Comparison of ENCODE assay signal across 2 cellular contexts in the genomic region with DNA sequence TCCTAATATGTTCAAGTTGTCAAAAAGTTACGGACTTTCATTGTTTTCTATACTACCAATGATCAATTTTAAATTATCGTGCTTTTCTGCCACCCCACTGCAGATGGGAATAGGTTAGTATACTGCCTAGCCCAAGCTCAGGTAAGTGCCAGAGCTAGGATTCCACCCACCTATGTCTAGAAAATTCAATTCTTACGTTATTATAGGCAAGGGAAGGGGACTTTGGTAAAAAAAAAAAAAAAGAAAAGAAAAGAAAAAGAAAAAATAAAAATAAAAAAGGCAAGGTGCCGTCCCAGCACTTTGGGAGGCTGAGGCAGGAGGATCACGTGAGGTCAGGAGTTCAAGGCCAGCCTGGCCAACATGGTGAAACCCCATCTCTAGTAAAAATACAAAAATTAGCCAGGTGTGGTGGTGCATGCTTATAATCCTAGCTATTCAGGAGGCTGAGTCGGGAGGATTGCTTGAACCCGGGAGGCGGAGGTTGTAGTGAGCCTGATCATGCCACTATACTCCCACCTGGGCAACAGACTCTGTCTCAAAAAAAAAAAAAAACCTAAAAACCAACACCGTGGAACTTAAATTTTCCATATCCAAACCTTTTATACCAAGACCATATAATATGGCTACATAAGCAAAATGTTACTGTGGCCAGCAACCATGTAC.
TF ChIP-seq lines count a peak whose summit lies in the region.

No MANE protein-coding gene starts in this region.

TF ChIP-seq in SK-N-SH, 30 proteins besides CTCF, POLR2A, EP300 and RAD21 (continued from another document):
- TF ChIP-seq, protein P1, sequence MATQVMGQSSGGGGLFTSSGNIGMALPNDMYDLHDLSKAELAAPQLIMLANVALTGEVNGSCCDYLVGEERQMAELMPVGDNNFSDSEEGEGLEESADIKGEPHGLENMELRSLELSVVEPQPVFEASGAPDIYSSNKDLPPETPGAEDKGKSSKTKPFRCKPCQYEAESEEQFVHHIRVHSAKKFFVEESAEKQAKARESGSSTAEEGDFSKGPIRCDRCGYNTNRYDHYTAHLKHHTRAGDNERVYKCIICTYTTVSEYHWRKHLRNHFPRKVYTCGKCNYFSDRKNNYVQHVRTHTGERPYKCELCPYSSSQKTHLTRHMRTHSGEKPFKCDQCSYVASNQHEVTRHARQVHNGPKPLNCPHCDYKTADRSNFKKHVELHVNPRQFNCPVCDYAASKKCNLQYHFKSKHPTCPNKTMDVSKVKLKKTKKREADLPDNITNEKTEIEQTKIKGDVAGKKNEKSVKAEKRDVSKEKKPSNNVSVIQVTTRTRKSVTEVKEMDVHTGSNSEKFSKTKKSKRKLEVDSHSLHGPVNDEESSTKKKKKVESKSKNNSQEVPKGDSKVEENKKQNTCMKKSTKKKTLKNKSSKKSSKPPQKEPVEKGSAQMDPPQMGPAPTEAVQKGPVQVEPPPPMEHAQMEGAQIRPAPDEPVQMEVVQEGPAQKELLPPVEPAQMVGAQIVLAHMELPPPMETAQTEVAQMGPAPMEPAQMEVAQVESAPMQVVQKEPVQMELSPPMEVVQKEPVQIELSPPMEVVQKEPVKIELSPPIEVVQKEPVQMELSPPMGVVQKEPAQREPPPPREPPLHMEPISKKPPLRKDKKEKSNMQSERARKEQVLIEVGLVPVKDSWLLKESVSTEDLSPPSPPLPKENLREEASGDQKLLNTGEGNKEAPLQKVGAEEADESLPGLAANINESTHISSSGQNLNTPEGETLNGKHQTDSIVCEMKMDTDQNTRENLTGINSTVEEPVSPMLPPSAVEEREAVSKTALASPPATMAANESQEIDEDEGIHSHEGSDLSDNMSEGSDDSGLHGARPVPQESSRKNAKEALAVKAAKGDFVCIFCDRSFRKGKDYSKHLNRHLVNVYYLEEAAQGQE (IDR thresholded peaks at IDR 0.05; ENCODE audit: low read depth, low read length), result no peak
- TF ChIP-seq POLR2AphosphoS5 (IDR thresholded peaks at IDR 0.05; ENCODE audit: low read depth, low read length), result no peak
- no peak for TF ChIP-seq NRF1 (IDR thresholded peaks at IDR 0.05; ENCODE audit: low read depth, low read length)
- no peak for TF ChIP-seq GATA2 (CRISPR knock-in tag; IDR thresholded peaks at IDR 0.05)
- no peak for TF ChIP-seq ZBTB33 (IDR thresholded peaks at IDR 0.05; ENCODE audit: borderline replicate concordance, low read depth)
- no peak for TF ChIP-seq SMC3 (IDR thresholded peaks at IDR 0.05; ENCODE audit: low read depth, low read length)
- TF ChIP-seq MAX (IDR thresholded peaks at IDR 0.05; ENCODE audit: low read depth), result no peak

TF ChIP-seq in SK-N-SH treated with all-trans-retinoic acid at 6 μM for 48 hours, 23 proteins besides CTCF, POLR2A, EP300 and RAD21 (continued from another document):
- TF ChIP-seq, protein P2, sequence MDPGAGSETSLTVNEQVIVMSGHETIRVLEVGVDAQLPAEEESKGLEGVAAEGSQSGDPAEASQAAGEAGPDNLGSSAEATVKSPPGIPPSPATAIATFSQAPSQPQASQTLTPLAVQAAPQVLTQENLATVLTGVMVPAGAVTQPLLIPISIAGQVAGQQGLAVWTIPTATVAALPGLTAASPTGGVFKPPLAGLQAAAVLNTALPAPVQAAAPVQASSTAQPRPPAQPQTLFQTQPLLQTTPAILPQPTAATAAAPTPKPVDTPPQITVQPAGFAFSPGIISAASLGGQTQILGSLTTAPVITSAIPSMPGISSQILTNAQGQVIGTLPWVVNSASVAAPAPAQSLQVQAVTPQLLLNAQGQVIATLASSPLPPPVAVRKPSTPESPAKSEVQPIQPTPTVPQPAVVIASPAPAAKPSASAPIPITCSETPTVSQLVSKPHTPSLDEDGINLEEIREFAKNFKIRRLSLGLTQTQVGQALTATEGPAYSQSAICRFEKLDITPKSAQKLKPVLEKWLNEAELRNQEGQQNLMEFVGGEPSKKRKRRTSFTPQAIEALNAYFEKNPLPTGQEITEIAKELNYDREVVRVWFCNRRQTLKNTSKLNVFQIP (CRISPR knock-in tag; IDR thresholded peaks at IDR 0.05; ENCODE audit: borderline replicate concordance, low read depth), result no peak
- TF ChIP-seq ZFP30 (CRISPR knock-in tag; IDR thresholded peaks at IDR 0.05) (no peak), TSHZ2 (CRISPR knock-in tag; IDR thresholded peaks at IDR 0.05) (no peak), PATZ1 (CRISPR knock-in tag; IDR thresholded peaks at IDR 0.05; ENCODE audit: borderline replicate concordance) (no peak), CSDC2 (CRISPR knock-in tag; IDR thresholded peaks at IDR 0.05) (no peak), ZNF8 (CRISPR knock-in tag; IDR thresholded peaks at IDR 0.05) (no peak), ZNF70 (CRISPR knock-in tag; IDR thresholded peaks at IDR 0.05) (no peak), OSR1 (CRISPR knock-in tag; IDR thresholded peaks at IDR 0.05) (no peak)
- TF ChIP-seq, protein P3, sequence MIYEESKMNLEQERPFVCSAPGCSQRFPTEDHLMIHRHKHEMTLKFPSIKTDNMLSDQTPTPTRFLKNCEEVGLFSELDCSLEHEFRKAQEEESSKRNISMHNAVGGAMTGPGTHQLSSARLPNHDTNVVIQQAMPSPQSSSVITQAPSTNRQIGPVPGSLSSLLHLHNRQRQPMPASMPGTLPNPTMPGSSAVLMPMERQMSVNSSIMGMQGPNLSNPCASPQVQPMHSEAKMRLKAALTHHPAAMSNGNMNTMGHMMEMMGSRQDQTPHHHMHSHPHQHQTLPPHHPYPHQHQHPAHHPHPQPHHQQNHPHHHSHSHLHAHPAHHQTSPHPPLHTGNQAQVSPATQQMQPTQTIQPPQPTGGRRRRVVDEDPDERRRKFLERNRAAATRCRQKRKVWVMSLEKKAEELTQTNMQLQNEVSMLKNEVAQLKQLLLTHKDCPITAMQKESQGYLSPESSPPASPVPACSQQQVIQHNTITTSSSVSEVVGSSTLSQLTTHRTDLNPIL (CRISPR knock-in tag; IDR thresholded peaks at IDR 0.05; ENCODE audit: low read depth), result no peak
